Comparison of ENCODE assay signal across 16 cellular contexts in the genomic region with DNA sequence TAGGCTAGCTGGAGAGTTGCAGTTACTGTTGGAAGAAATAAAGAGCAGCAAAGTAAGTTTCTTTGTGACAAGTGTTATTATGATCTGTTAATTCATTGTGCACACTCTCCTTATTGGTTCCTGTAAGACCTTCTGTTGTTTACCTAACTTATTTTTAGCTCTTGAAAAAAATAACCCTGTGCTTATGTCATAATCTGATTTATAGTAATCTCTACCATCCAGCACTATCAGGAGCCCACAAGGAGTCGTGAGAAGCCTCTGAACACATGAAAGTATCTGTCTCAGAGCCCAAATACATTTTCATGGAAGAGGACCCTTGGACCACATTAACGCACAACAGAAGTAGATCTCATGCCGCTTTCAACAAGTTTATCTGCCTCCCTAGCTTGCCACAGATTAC. TPM values are rescaled to one million over a fixed set of nuclear protein-coding genes. Genes with fewer than 3 reads are reported as not detected.
DNase-seq lines count a peak whose midpoint lies in the region; ATAC-seq lines count a peak whose summit lies in the region.
"Had no signal": no experiment of that assay in that cellular context is flagged by ENCODE, and none has a peak within 500 bp of the region (broad histone marks: within the 10 kb centered on the region; RNA-seq: fewer than 3 reads in every experiment).

No MANE protein-coding gene starts in this region.

- no peak overlapping the region for H3K4me3 ChIP-seq in CD4-positive, CD25-positive, alpha-beta regulatory T cell (ENCODE audit: low read depth, low read length)
- H3K4me3 ChIP-seq in skeletal muscle tissue (ENCODE audit: low read length in 3 of 3), result peak overlapping the region in 1 of 3 donors; percentile 30
- H3K4me3 ChIP-seq: A549 had no signal

- H3K27me3 ChIP-seq in CD4-positive, CD25-positive, alpha-beta regulatory T cell (ENCODE audit: control insufficient read depth, insufficient read depth, low read length), result no peaks in the 10 kb centered on the region
- H3K27me3 ChIP-seq in skeletal muscle tissue (ENCODE audit: control insufficient read depth in 3 of 3, insufficient read depth in 3 of 3, low read length in 3 of 3), result no peaks in the 10 kb centered on the region
- H3K27me3 ChIP-seq: BE2C had no signal

- H3K27ac Mint-ChIP-seq in CD4-positive, CD25-positive, alpha-beta regulatory T cell, result peak overlapping the region in 2 of 3 donors; percentile 10 to 64
- H3K27ac Mint-ChIP-seq: IgD-negative memory B cell had no signal

- H3K9ac ChIP-seq in skeletal muscle tissue (ENCODE audit: low read depth in 1 of 3, low read length in 3 of 3), result no peak overlapping the region

- H3K36me3 ChIP-seq in CD4-positive, CD25-positive, alpha-beta regulatory T cell (ENCODE audit: control insufficient read depth, insufficient read depth, low read length), result no peaks in the 10 kb centered on the region
- H3K36me3 ChIP-seq in skeletal muscle tissue (ENCODE audit: control insufficient read depth in 3 of 3, insufficient read depth in 3 of 3, low read length in 3 of 3), result no peaks in the 10 kb centered on the region

- peaks cover 9% of the 10 kb centered on the region for H3K36me3 Mint-ChIP-seq in CD4-positive, CD25-positive, alpha-beta regulatory T cell

- peaks cover 17 to 32% (median 23%) of the 10 kb centered on the region in 4 donors for H3K4me1 Mint-ChIP-seq in CD4-positive, CD25-positive, alpha-beta regulatory T cell
- H3K4me1 Mint-ChIP-seq: H9 had no signal

- H3K27me3 Mint-ChIP-seq in CD4-positive, CD25-positive, alpha-beta regulatory T cell, result no peaks in the 10 kb centered on the region
- H3K27me3 Mint-ChIP-seq: CD8-positive, alpha-beta memory T cell; IgD-negative memory B cell had no signal

- H3K4me1 ChIP-seq in CD4-positive, CD25-positive, alpha-beta regulatory T cell (ENCODE audit: control insufficient read depth, insufficient read depth, low read length, poor library complexity, severe bottlenecking), result peaks cover 13% of the 10 kb centered on the region
- no peaks in the 10 kb centered on the region for H3K4me1 ChIP-seq in skeletal muscle tissue (ENCODE audit: control insufficient read depth in 3 of 3, insufficient read depth in 3 of 3, low read length in 3 of 3)
- H3K4me1 ChIP-seq: A549, BE2C, Caco-2 had no signal

- H3K4me3 Mint-ChIP-seq in CD4-positive, CD25-positive, alpha-beta regulatory T cell, result no peak overlapping the region
- H3K4me3 Mint-ChIP-seq: CD8-positive, alpha-beta memory T cell; H9; IgD-negative memory B cell had no signal

- no peaks in the 10 kb centered on the region for H3K9me3 ChIP-seq in CD4-positive, CD25-positive, alpha-beta regulatory T cell (ENCODE audit: control insufficient read depth in 2 of 2, low read length in 2 of 2)
- H3K9me3 ChIP-seq in skeletal muscle tissue (ENCODE audit: control insufficient read depth in 3 of 3, low read length in 3 of 3), result no peaks in the 10 kb centered on the region
- H3K9me3 ChIP-seq: A549, BE2C, Caco-2 had no signal

- DNase-seq in CD4-positive, CD25-positive, alpha-beta regulatory T cell, result no peak
- DNase-seq in EH (ENCODE audit: low read depth), result peak; percentile 16
- peak; percentile 47 for DNase-seq in amniotic epithelial cell (ENCODE audit: low read depth)
- DNase-seq in activated naive CD4-positive, alpha-beta T cell treated with Interleukin-2 at 50 U/mL for 16 hours, result no peak
- no peak for DNase-seq in stimulated activated CD4-positive, alpha-beta T cell treated with anti-CD3 and anti-CD28 coated beads, Interleukin-4, amount 100 ng/mL, for 1 hour
- DNase-seq: BE2C; Caco-2; CD8-positive, alpha-beta memory T cell; DMS 273 treated with DMSO at 0.1 percent for 48 hours; GOT3; H9 had no signal

- ATAC-seq in CD4-positive, CD25-positive, alpha-beta regulatory T cell (ENCODE audit: low read depth in 2 of 2), result no peak
- no peak for ATAC-seq in GM21576 (IDR thresholded peaks at IDR 0.05; ENCODE audit: unreplicated experiment)

- H3K27ac ChIP-seq in CD4-positive, CD25-positive, alpha-beta regulatory T cell (ENCODE audit: insufficient read depth, low read length, poor library complexity, severe bottlenecking), result no peak overlapping the region
- peak overlapping the region; percentile 22 for H3K27ac ChIP-seq in skeletal muscle tissue (ENCODE audit: low read depth, low read length)
- H3K27ac ChIP-seq: A549, C4-2B had no signal

- H3K9me3 Mint-ChIP-seq in CD4-positive, CD25-positive, alpha-beta regulatory T cell, result peaks cover 0 to 2% (median 0%) of the 10 kb centered on the region in 7 donors
- H3K9me3 Mint-ChIP-seq: CD8-positive, alpha-beta memory T cell; H9; IgD-negative memory B cell had no signal

RNA-seq across cellular contexts. Expression of a gene that starts 45.8 kb away (rescaled TPM):
- 7.9 TPM for total RNA-seq in CD4-positive, CD25-positive, alpha-beta regulatory T cell
- 1 to 10 TPM in 2 of 4 donors, under 1 TPM in 2; 0.75 to 1.4 (median 1.0) TPM for polyA plus RNA-seq in CD4-positive, CD25-positive, alpha-beta regulatory T cell
- 4.7 TPM for total RNA-seq in skeletal muscle tissue

Comparison
In these comparisons a context has a peak if more than half of its experiments do, and no peak if none do; other contexts are left out.
1. DNase-seq: peak in EH (single experiment) and amniotic epithelial cell (single experiment); none in CD4-positive, CD25-positive, alpha-beta regulatory T cell (0 of 3), activated naive CD4-positive, alpha-beta T cell treated with Interleukin-2 at 50 U/mL for 16 hours (single experiment) and stimulated activated CD4-positive, alpha-beta T cell treated with anti-CD3 and anti-CD28 coated beads, Interleukin-4, amount 100 ng/mL, for 1 hour (single experiment).